Comparison of ENCODE assay signal across 1 cellular context in genomic region chr5:173917788-173918786, GRCh38.
TF ChIP-seq lines count a peak whose summit lies in the region.

No MANE protein-coding gene starts in this region.

TF ChIP-seq in K562, 482 proteins besides CTCF, POLR2A, EP300 and RAD21 (continued from another document and continues in another):
- TF ChIP-seq ZNF511 (CRISPR knock-in tag; IDR thresholded peaks at IDR 0.05) (no peak), GATA2 (CRISPR knock-in tag; IDR thresholded peaks at IDR 0.05) (0 out of 2 replicates have a peak, but pooled peaks have one; percentile 15), CREB3 (tag; conservative IDR thresholded peaks at IDR 0.05; ENCODE audit: low read depth) (no peak), CXXC5 (CRISPR knock-in tag; IDR thresholded peaks at IDR 0.05) (peak; percentile 43; the same call in 1 of the 2 replicates), RFX5 (IDR thresholded peaks at IDR 0.05; ENCODE audit: low read depth, low read length) (no peak), ZBTB43 (CRISPR knock-in tag; IDR thresholded peaks at IDR 0.05) (no peak), GABPB1 (CRISPR knock-in tag; IDR thresholded peaks at IDR 0.05) (0 out of 2 replicates have a peak, but pooled peaks have one; percentile 17), ZNF280A (IDR thresholded peaks at IDR 0.05; ENCODE audit: low read depth, partially characterized antibody) (no peak), CHD1 (IDR thresholded peaks at IDR 0.05; ENCODE audit: low read length) (no peak), CBX3 (IDR thresholded peaks at IDR 0.05; ENCODE audit: borderline replicate concordance in 1 of 2, low read length in 2 of 2) (no peak), RREB1 (CRISPR knock-in tag; IDR thresholded peaks at IDR 0.05) (no peak), SMAD1 (IDR thresholded peaks at IDR 0.05; ENCODE audit: low read depth, low read length, partially characterized antibody) (no peak), NR2F6 (CRISPR knock-in tag; IDR thresholded peaks at IDR 0.05) (no peak), NFIX (CRISPR knock-in tag; IDR thresholded peaks at IDR 0.05; ENCODE audit: low read depth) (no peak), SIX5 (IDR thresholded peaks at IDR 0.05; ENCODE audit: borderline replicate concordance in 1 of 2, insufficient read depth in 1 of 2, low read depth in 1 of 2, low read length in 2 of 2) (peak in 1 of 2 experiments; percentile 56; a peak in 2 of 4 replicates), KHSRP (IDR thresholded peaks at IDR 0.05) (no peak), ZFPM2 (CRISPR knock-in tag; IDR thresholded peaks at IDR 0.05) (no peak), CBX1 (IDR thresholded peaks at IDR 0.05; ENCODE audit: low read depth) (no peak), ZNF134 (CRISPR knock-in tag; conservative IDR thresholded peaks at IDR 0.05) (no peak), ZNF764 (CRISPR knock-in tag; IDR thresholded peaks at IDR 0.05; ENCODE audit: low read depth) (no peak), DNMT1 (IDR thresholded peaks at IDR 0.05) (no peak), RBM22 (IDR thresholded peaks at IDR 0.05; ENCODE audit: low read depth, low read length, poor library complexity, severe bottlenecking) (no peak), ZFP1 (CRISPR knock-in tag; IDR thresholded peaks at IDR 0.05) (no peak), ELK1 (CRISPR knock-in tag; IDR thresholded peaks at IDR 0.05) (no peak), GATAD2A (IDR thresholded peaks at IDR 0.05) (no peak), MIER1 (IDR thresholded peaks at IDR 0.05; ENCODE audit: low read depth) (0 out of 2 replicates have a peak, but pooled peaks have one; percentile 14), NR1H2 (CRISPR knock-in tag; IDR thresholded peaks at IDR 0.05) (no peak), PHF8 (IDR thresholded peaks at IDR 0.05; ENCODE audit: borderline replicate concordance, low read length) (peak; percentile 35; the same call in 1 of the 2 replicates), BDP1 (IDR thresholded peaks at IDR 0.05; ENCODE audit: insufficient read depth, insufficient read length) (no peak), NFIC (IDR thresholded peaks at IDR 0.05) (0 out of 2 replicates have a peak, but pooled peaks have one; percentile 9), ARHGAP35 (IDR thresholded peaks at IDR 0.05; ENCODE audit: partially characterized antibody) (no peak), U2AF2 (optimal IDR thresholded peaks at IDR 0.05; ENCODE audit: low read depth, low read length) (no peak), ZNF449 (CRISPR knock-in tag; IDR thresholded peaks at IDR 0.05) (no peak), RBM25 (IDR thresholded peaks at IDR 0.05; ENCODE audit: low read depth, low read length, severe bottlenecking) (no peak), ZBTB8A (IDR thresholded peaks at IDR 0.05; ENCODE audit: partially characterized antibody) (no peak), SMARCE1 (IDR thresholded peaks at IDR 0.05) (no peak), ZNF280B (CRISPR knock-in tag; IDR thresholded peaks at IDR 0.05) (no peak), MXD1 (CRISPR knock-in tag; IDR thresholded peaks at IDR 0.05; ENCODE audit: borderline replicate concordance, poor library complexity, severe bottlenecking) (no peak), FOXK1 (CRISPR knock-in tag; IDR thresholded peaks at IDR 0.05; ENCODE audit: borderline replicate concordance) (no peak)
